ENCODE assay signal across 8 cellular contexts in the genomic region with DNA sequence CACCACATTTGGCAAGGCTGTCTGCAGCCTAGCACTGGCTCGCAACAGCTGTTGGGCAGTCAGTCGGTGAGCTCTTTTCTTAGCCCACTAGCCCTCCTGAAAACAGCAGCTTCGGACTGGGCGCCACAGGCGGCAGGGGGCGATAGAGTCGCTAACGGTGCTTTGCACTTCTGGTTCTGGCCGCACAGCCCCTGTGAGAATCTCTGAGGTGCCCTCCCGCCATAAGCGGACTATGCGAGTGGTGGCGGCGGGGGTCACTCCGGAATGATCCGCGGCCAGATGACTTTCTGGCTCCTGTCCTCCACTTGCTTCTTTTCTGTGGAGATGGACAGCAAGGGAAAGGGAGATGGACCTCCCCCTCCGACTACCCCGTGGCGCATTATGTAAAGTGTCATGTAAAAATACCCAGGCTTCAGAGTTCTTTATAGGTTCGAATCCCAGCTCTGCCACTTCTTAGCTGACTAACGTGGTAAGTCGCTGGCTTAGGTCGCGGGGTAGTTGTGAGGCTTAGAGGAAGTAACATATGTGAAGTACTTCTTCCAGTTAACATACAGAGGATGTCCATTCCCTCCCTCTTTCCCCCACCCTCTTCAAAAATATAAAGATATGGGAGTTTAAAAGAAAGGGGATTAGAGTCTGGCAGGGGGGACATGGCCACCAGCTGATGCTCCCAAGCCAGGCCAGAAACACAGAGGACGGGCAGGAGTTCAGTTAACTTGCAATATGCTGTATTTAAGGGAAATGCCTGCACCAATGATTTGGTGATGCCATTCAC. TPM values are rescaled to one million over a fixed set of nuclear protein-coding genes. Genes with fewer than 3 reads are reported as not detected.
A peak's percentile ranks its signal among the peaks of the same experiment; 100 is the strongest.
DNase-seq lines count a peak whose midpoint lies in the region; ATAC-seq and TF ChIP-seq lines count a peak whose summit lies in the region.

No MANE protein-coding gene starts in this region.

- H3K14ac ChIP-seq in neuronal stem cell (ENCODE audit: low read length) = no peak overlapping the region

- H3K27ac ChIP-seq in neuronal stem cell (replicated peaks; ENCODE audit: low read length) = no peak overlapping the region

- no peak overlapping the region for H3K9ac ChIP-seq in neuronal stem cell (ENCODE audit: low read depth, low read length, poor library complexity)

- no peak overlapping the region for H4K91ac ChIP-seq in neuronal stem cell (ENCODE audit: low read depth, low read length, poor library complexity)

- no CpG with 5 or more reads among the region's 26 CpGs for WGBS in neuronal stem cell (ENCODE audit: extremely low coverage in 2 of 2, insufficient read length in 2 of 2, insufficient replicate concordance in 1 of 2), 2 donors

- H3K36me3 ChIP-seq in neuronal stem cell (replicated peaks in 1 of 2; ENCODE audit: control insufficient read depth in 2 of 2, insufficient read depth in 2 of 2, low read length in 2 of 2) = no peaks in the 10 kb centered on the region

- H2BK120ac ChIP-seq in neuronal stem cell (ENCODE audit: low read depth, low read length) = no peak overlapping the region

- no peak overlapping the region for H2BK12ac ChIP-seq in neuronal stem cell (ENCODE audit: low read length)

- H3K4me2 ChIP-seq in neuronal stem cell (ENCODE audit: insufficient read depth, low read length, poor library complexity, severe bottlenecking) = peak overlapping the region; percentile 37

- peaks cover 0 to 87% (median 35%) of the 10 kb centered on the region in 3 experiments for H3K27me3 ChIP-seq in neuronal stem cell (ENCODE audit: control insufficient read depth in 3 of 3, insufficient read depth in 3 of 3, low read depth in 1 of 3, low read length in 3 of 3)

- H3K23ac ChIP-seq in neuronal stem cell (ENCODE audit: low read depth, low read length, poor library complexity) = no peak overlapping the region

- no peaks in the 10 kb centered on the region for H3K79me1 ChIP-seq in neuronal stem cell (ENCODE audit: low read depth, low read length)

- H2BK15ac ChIP-seq in neuronal stem cell (ENCODE audit: low read length) = no peak overlapping the region

- no peak overlapping the region for H2BK5ac ChIP-seq in neuronal stem cell (ENCODE audit: low read length)

- H3K9me3 ChIP-seq in neuronal stem cell (replicated peaks in 1 of 2; ENCODE audit: control insufficient read depth in 2 of 2, insufficient read depth in 1 of 2, low read depth in 1 of 2, low read length in 2 of 2) = no peaks in the 10 kb centered on the region

- TF ChIP-seq CTCF in cardiac fibroblast (IDR thresholded peaks at IDR 0.05; ENCODE audit: low read depth, low read length) = peak; percentile 20

- ATAC-seq in HG02870 (IDR thresholded peaks at IDR 0.05; ENCODE audit: unreplicated experiment) = no peak

- no peak overlapping the region for H3K4me3 ChIP-seq in cardiac fibroblast (replicated peaks in 1 of 2; ENCODE audit: low read depth in 2 of 2, low read length in 2 of 2)
- H3K4me3 ChIP-seq in neuronal stem cell (ENCODE audit: low read length in 2 of 2) = no peak overlapping the region

- H3K18ac ChIP-seq in neuronal stem cell (ENCODE audit: low read length) = no peak overlapping the region

- H3K4ac ChIP-seq in neuronal stem cell (ENCODE audit: low read length) = no peak overlapping the region

- H2AFZ ChIP-seq in neuronal stem cell (ENCODE audit: low read length) = peak overlapping the region; percentile 6

- peak; percentile 4 for DNase-seq in stimulated activated CD4-positive, alpha-beta T cell treated with anti-CD3 and anti-CD28 coated beads, Interleukin-12 subunit alpha, Interleukin-12 subunit beta, amount 100 ng/mL, for 4 hours
- no peak for DNase-seq in stimulated activated CD4-positive, alpha-beta T cell treated with anti-CD3 and anti-CD28 coated beads, Interleukin-4, amount 100 ng/mL, for 24 hours
- DNase-seq in HuH-7.5 (ENCODE audit: low spot score) = peak; percentile 59
- DNase-seq in cardiac fibroblast (ENCODE audit: low read depth in 2 of 2) = peak; percentile 3 to 5
- DNase-seq in neuronal stem cell (ENCODE audit: low spot score) = peak; percentile 49
- no peak for DNase-seq in activated gamma-delta T cell (lab: John Stamatoyannopoulos, UW)
- DNase-seq in mucosa of gallbladder (ENCODE audit: low spot score) = no peak

- H3K4me1 ChIP-seq in neuronal stem cell (ENCODE audit: control insufficient read depth in 2 of 2, insufficient read depth in 1 of 2, low read depth in 1 of 2, low read length in 2 of 2) = peaks cover 5% of the 10 kb centered on the region in 2 donors

- H4K8ac ChIP-seq in neuronal stem cell (ENCODE audit: low read depth, low read length) = no peak overlapping the region

- no peak overlapping the region for H2AK5ac ChIP-seq in neuronal stem cell (ENCODE audit: low read depth, low read length)

RNA-seq across cellular contexts. Expression of a gene that starts 11.0 kb away (rescaled TPM):
- polyA plus RNA-seq in neuronal stem cell (2013, experiment 1 of 2) = 0.03 TPM
- polyA plus RNA-seq in neuronal stem cell (2013, experiment 2 of 2) = 0.06 TPM
- total RNA-seq in mucosa of gallbladder = 0.89 TPM

Comparison
In these comparisons a context has a peak if more than half of its experiments do, and no peak if none do; other contexts are left out.
1. DNase-seq: peak in stimulated activated CD4-positive, alpha-beta T cell treated with anti-CD3 and anti-CD28 coated beads, Interleukin-12 subunit alpha, Interleukin-12 subunit beta, amount 100 ng/mL, for 4 hours (single experiment), HuH-7.5 (single experiment), cardiac fibroblast (2 of 2) and neuronal stem cell (single experiment); none in stimulated activated CD4-positive, alpha-beta T cell treated with anti-CD3 and anti-CD28 coated beads, Interleukin-4, amount 100 ng/mL, for 24 hours (single experiment), activated gamma-delta T cell (single experiment) and mucosa of gallbladder (single experiment).